ENCODE assay signal across 1 cellular context in the genomic region with DNA sequence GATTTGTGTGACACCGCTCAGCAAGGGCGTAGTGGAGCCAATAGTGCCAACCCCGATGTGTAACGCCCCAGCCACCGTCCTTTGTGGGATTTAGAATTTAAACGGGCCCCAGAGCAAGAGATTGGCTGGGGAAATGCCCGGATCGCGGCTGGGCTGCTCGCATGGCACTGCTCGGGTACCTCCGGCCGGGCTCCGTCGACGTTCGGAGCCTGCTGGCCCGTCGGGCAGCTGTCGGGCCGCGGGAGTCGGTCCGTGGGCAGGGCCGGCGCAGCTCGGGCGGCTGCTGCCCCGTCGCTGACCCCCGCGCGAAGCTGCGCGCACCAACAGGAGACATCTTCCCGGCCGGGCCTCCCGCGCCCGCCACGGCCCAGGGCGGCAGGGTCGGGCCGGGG.
TF ChIP-seq lines count a peak whose summit lies in the region.

No MANE protein-coding gene starts in this region.

TF ChIP-seq in GM12878, 131 proteins besides CTCF, POLR2A, EP300 and RAD21 (continued from another document):
- TF ChIP-seq ETV6 (conservative IDR thresholded peaks at IDR 0.05 in 1 of 2, IDR thresholded peaks at IDR 0.05 in 1 of 2; ENCODE audit: borderline replicate concordance in 1 of 2, low read depth in 1 of 2) (no peak), PAX8 (IDR thresholded peaks at IDR 0.05) (no peak)
